Comparison of ENCODE assay signal across 8 cellular contexts in the genomic region with DNA sequence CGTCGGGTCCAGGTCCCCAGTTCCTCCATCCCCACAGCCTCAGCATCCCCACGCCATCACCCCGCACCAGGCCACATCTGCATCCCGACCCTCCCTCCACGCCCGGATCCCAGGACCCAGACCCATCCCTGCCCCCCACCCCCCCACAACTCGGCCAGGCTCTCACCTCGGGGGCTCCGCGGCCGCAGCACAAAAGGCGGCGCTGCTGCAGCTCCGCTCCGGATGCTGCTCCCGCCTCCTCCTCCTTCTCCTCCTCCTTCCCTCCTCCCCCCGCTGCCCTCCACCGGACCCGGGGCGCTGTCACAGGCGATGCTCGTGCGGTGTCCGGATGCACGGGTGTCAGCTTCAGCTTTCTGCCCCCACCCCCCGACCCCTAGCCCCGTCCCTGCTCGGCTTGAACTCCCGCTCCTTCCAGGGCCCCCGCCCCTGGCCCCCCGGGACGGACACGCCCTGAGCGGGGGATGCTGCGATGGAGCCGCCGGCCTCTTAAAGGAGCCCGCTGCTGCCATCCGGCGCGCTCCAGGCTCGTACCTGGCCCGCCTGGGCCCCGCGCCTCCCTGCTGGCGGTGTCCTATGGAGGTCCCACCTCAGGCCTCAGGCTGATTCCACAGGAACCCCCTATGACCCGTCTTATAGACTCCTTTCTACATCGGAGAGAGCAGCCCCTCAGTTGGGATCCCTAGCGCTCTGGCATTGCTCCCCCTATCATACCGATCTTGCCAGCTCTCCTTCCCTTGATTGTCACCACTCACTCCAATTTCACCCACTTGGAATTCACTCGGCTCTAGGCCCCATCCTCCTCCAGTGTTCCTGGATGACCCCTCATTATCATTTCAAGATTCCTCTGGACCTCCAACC. TPM values are rescaled to one million over a fixed set of nuclear protein-coding genes. Genes with fewer than 3 reads are reported as not detected.
DNase-seq lines count a peak whose midpoint lies in the region; ATAC-seq and TF ChIP-seq lines count a peak whose summit lies in the region.

A gene with protein sequence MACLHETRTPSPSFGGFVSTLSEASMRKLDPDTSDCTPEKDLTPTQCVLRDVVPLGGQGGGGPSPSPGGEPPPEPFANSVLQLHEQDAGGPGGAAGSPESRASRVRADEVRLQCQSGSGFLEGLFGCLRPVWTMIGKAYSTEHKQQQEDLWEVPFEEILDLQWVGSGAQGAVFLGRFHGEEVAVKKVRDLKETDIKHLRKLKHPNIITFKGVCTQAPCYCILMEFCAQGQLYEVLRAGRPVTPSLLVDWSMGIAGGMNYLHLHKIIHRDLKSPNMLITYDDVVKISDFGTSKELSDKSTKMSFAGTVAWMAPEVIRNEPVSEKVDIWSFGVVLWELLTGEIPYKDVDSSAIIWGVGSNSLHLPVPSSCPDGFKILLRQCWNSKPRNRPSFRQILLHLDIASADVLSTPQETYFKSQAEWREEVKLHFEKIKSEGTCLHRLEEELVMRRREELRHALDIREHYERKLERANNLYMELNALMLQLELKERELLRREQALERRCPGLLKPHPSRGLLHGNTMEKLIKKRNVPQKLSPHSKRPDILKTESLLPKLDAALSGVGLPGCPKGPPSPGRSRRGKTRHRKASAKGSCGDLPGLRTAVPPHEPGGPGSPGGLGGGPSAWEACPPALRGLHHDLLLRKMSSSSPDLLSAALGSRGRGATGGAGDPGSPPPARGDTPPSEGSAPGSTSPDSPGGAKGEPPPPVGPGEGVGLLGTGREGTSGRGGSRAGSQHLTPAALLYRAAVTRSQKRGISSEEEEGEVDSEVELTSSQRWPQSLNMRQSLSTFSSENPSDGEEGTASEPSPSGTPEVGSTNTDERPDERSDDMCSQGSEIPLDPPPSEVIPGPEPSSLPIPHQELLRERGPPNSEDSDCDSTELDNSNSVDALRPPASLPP (minus strand): TSS at position 198 of the 858 bp plus-strand sequence. CDS start 12,067 bp downstream, outside the sequence.

- DNase-seq in NCI-H82 (lab: John Stamatoyannopoulos, UW) (peak; percentile 71), NCI-H82 treated with DMSO at 0.1 percent for 48 hours (lab: John Stamatoyannopoulos, UW; ENCODE audit: unreplicated experiment) (no peak), fibroblast of mammary gland (ENCODE audit: low read depth) (peak; percentile 60), stomach (peak; percentile 48)
- peak; percentile 40 for DNase-seq in activated T-helper 9 cell treated with anti-CD3 and anti-CD28 coated beads, Interleukin-2, amount 50 U/mL, for 16 hours (ENCODE audit: low read depth)
- peak; percentile 37 to 83 (median 58) for DNase-seq in naive thymus-derived CD8-positive, alpha-beta T cell

- 1 to 2% (median 1%) methylated on average over 30 to 52 of the region's 52 CpGs for WGBS in stomach, 5 donors

- H3K27me3 Mint-ChIP-seq in naive thymus-derived CD8-positive, alpha-beta T cell = no peaks in the 10 kb centered on the region

- H3K36me3 ChIP-seq in OCI-LY3 (replicated peaks; ENCODE audit: low read depth, low read length) = no peaks in the 10 kb centered on the region
- peaks cover 0 to 12% (median 9%) of the 10 kb centered on the region in 4 donors for H3K36me3 ChIP-seq in stomach

- peak within 1 kb of the TSS; percentile 76 for H3K9ac ChIP-seq in OCI-LY3 (ENCODE audit: low read length)

- peaks cover 17% of the 10 kb centered on the region for H3K79me2 ChIP-seq in OCI-LY3 (ENCODE audit: low read length)

- TF ChIP-seq EP300 in stomach (IDR thresholded peaks at IDR 0.05) = no peak

- H3K4me3 ChIP-seq in OCI-LY3 (ENCODE audit: low read length) (peak within 1 kb of the TSS; percentile 80), fibroblast of mammary gland (ENCODE audit: control insufficient read depth, low read depth, low read length) (peak within 1 kb of the TSS; percentile 66), stomach (peak within 1 kb of the TSS; percentile 47 to 71 (median 64))

- H3K9me3 Mint-ChIP-seq in naive thymus-derived CD8-positive, alpha-beta T cell = no peaks in the 10 kb centered on the region

- POLR2A ChIA-PET in naive thymus-derived CD8-positive, alpha-beta T cell (lab: Charles Lee) = interaction anchor here (0.6 to 4.2 kb wide), 13 partner anchors 9 to 493 kb away, joined by 3 to 48 read pairs (median 5); a partner anchor contains a TSS

- ATAC-seq in naive thymus-derived CD8-positive, alpha-beta T cell = peak in 1 of 2 donors; percentile 8
- ATAC-seq in HG03565 (IDR thresholded peaks at IDR 0.05; ENCODE audit: unreplicated experiment) = no peak

- H3K9me3 ChIP-seq in OCI-LY3 (ENCODE audit: insufficient read depth, low read length) = no peaks in the 10 kb centered on the region
- no peaks in the 10 kb centered on the region for H3K9me3 ChIP-seq in stomach

- intact Hi-C loops in stomach (cut with DNase I; ENCODE audit: low total_unique reads) = no loop called here

- H3K27me3 ChIP-seq in OCI-LY3 (ENCODE audit: low read depth, low read length) = no peaks in the 10 kb centered on the region
- H3K27me3 ChIP-seq in stomach = no peaks in the 10 kb centered on the region

- TF ChIP-seq CTCF in OCI-LY3 (IDR thresholded peaks at IDR 0.05; ENCODE audit: low read depth, low read length) = no peak
- no peak for TF ChIP-seq CTCF in fibroblast of mammary gland (conservative IDR thresholded peaks at IDR 0.05; ENCODE audit: control insufficient read depth, insufficient read depth, low read depth, low read length)
- TF ChIP-seq CTCF in stomach (IDR thresholded peaks at IDR 0.05) = no peak

- no peaks in the 10 kb centered on the region for H4K20me1 ChIP-seq in OCI-LY3 (ENCODE audit: insufficient read depth, low read length)

- H3K4me1 ChIP-seq in OCI-LY3 (ENCODE audit: low read length) = peaks cover 24% of the 10 kb centered on the region
- peaks cover 36 to 69% (median 46%) of the 10 kb centered on the region in 4 donors for H3K4me1 ChIP-seq in stomach

- TF ChIP-seq POLR2A in stomach (IDR thresholded peaks at IDR 0.05) = no peak

- H3K4me2 ChIP-seq in OCI-LY3 (ENCODE audit: low read length) = peak within 1 kb of the TSS; percentile 91

- H2AFZ ChIP-seq in OCI-LY3 (ENCODE audit: low read depth, low read length) = peak within 1 kb of the TSS; percentile 57; the same call in 1 of the 2 replicates

- peaks cover 22 to 59% (median 45%) of the 10 kb centered on the region in 4 donors for H3K4me1 Mint-ChIP-seq in naive thymus-derived CD8-positive, alpha-beta T cell

- peaks cover 0 to 6% (median 0%) of the 10 kb centered on the region in 3 donors for H3K36me3 Mint-ChIP-seq in naive thymus-derived CD8-positive, alpha-beta T cell

- peak within 1 kb of the TSS; percentile 90 to 99 (median 97) for H3K27ac Mint-ChIP-seq in naive thymus-derived CD8-positive, alpha-beta T cell

- H3K4me3 Mint-ChIP-seq in naive thymus-derived CD8-positive, alpha-beta T cell = peak within 1 kb of the TSS; percentile 89 to 96 (median 94)

- H3K27ac ChIP-seq in OCI-LY3 (ENCODE audit: low read length) (peak within 1 kb of the TSS; percentile 58), stomach (peak within 1 kb of the TSS; percentile 87 to 98 (median 98))

RNA-seq across cellular contexts. Expression of the gene that starts here (rescaled TPM):
- total RNA-seq in naive thymus-derived CD8-positive, alpha-beta T cell = 10 to 100 TPM; 17.2 to 23.8 TPM
- 1 to 10 TPM; 2.4 to 3.9 (median 3.4) TPM for polyA plus RNA-seq in naive thymus-derived CD8-positive, alpha-beta T cell
- 100 to 1,000 TPM in 1 of 5 donors, 10 to 100 TPM in 4; 13.2 to 279 (median 43.3) TPM for total RNA-seq in stomach
- polyA plus RNA-seq in stomach = 1 to 10 TPM; 5.4 to 9.8 (median 6.0) TPM
